ENCODE assay signal across 12 cellular contexts in genomic region chr4:94472056-94472826, GRCh38. TPM values are rescaled to one million over a fixed set of nuclear protein-coding genes. Genes with fewer than 3 reads are reported as not detected.
DNase-seq lines count a peak whose midpoint lies in the region; TF ChIP-seq lines count a peak whose summit lies in the region.
"Had no signal": no experiment of that assay in that cellular context is flagged by ENCODE, and none has a peak within 500 bp of the region (broad histone marks: within the 10 kb centered on the region; RNA-seq: fewer than 3 reads in every experiment).

No MANE protein-coding gene starts in this region.

- H2AFZ ChIP-seq in hepatocyte: no peak overlapping the region

- TF ChIP-seq CTCF in AG04449 (IDR thresholded peaks at IDR 0.05; ENCODE audit: insufficient read depth, low read length, missing control alignments) (no peak), HFFc6 (IDR thresholded peaks at IDR 0.05) (no peak), hepatocyte (IDR thresholded peaks at IDR 0.05; ENCODE audit: poor library complexity) (no peak), nephron progenitor cell (IDR thresholded peaks at IDR 0.05) (no peak)

- no peaks in the 10 kb centered on the region for H3K9me2 ChIP-seq in hepatocyte (replicated peaks; ENCODE audit: insufficient read depth)

- peaks cover 76% of the 10 kb centered on the region for H3K79me2 ChIP-seq in hepatocyte

- no peaks in the 10 kb centered on the region for H3K27me3 ChIP-seq in hepatocyte

- H3K4me3 ChIP-seq in AG04449 (ENCODE audit: low read depth, low read length): no peak overlapping the region
- no peak overlapping the region for H3K4me3 ChIP-seq in hepatocyte

- H3K27ac ChIP-seq in hepatocyte: peak overlapping the region; percentile 27

- H3K9me3 ChIP-seq in hepatocyte (ENCODE audit: low read depth): no peaks in the 10 kb centered on the region

- 92% methylated on average over 5 of the region's 5 CpGs for WGBS in hepatocyte (ENCODE audit: low lambda C conversion rate, missing lambda C conversion rate)

- H3K27me3 Mint-ChIP-seq in HFFc6 (ENCODE audit: insufficient read depth) (no peaks in the 10 kb centered on the region; the same call in 1 of the 2 replicates), nephron progenitor cell (ENCODE audit: low read depth, poor library complexity) (no peaks in the 10 kb centered on the region)
- H3K27me3 Mint-ChIP-seq: T-cell had no signal

- H3K27ac Mint-ChIP-seq in HFFc6 (peak overlapping the region; percentile 27), nephron progenitor cell (no peak overlapping the region)
- H3K27ac Mint-ChIP-seq: CD14-positive monocyte, T-cell had no signal

- peak overlapping the region; percentile 51; the same call in 1 of the 2 replicates for H3K4me3 Mint-ChIP-seq in HFFc6
- no peak overlapping the region for H3K4me3 Mint-ChIP-seq in nephron progenitor cell
- H3K4me3 Mint-ChIP-seq: CD14-positive monocyte, T-cell had no signal

- H3K9me3 Mint-ChIP-seq in HFFc6: peaks cover 4% of the 10 kb centered on the region
- peaks cover 35% of the 10 kb centered on the region for H3K9me3 Mint-ChIP-seq in nephron progenitor cell

- H3K4me1 Mint-ChIP-seq in HFFc6 (ENCODE audit: low read depth) (peaks cover 76% of the 10 kb centered on the region), nephron progenitor cell (peaks cover 5% of the 10 kb centered on the region)

- H3K36me3 Mint-ChIP-seq in HFFc6 (ENCODE audit: low read depth) (peaks cover 45% of the 10 kb centered on the region), nephron progenitor cell (ENCODE audit: low read depth) (peaks cover 56% of the 10 kb centered on the region)

- DNase-seq in AG04449 (ENCODE audit: low read depth, low spot score) (peak; percentile 54), HFFc6 (peak; percentile 86), amniotic epithelial cell (ENCODE audit: low read depth) (peak; percentile 74), hepatocyte (ENCODE audit: low spot score) (no peak), nephron progenitor cell (no peak), T-helper 1 cell (no peak), NCI-H524 (lab: John Stamatoyannopoulos, UW) (no peak)
- no peak for DNase-seq in stimulated activated CD4-positive, alpha-beta T cell treated with anti-CD3 and anti-CD28 coated beads, Interleukin-4, amount 100 ng/mL, for 24 hours
- DNase-seq: H7, posterior cingulate gyrus, T-cell had no signal

- no peaks in the 10 kb centered on the region for H4K20me1 ChIP-seq in hepatocyte (ENCODE audit: insufficient read depth, poor library complexity, severe bottlenecking)

- peak overlapping the region; percentile 38 for H3K4me2 ChIP-seq in hepatocyte

- CTCF ChIA-PET in AG04449 (lab: Yijun Ruan, JAX): no interaction called here

- POLR2A ChIA-PET in AG04449 (lab: Yijun Ruan, JAX): no interaction called here

- H3K36me3 ChIP-seq in hepatocyte (replicated peaks; ENCODE audit: insufficient read depth, low read depth): no peaks in the 10 kb centered on the region

- peaks cover 37% of the 10 kb centered on the region for H3K4me1 ChIP-seq in hepatocyte (ENCODE audit: insufficient read depth)

RNA-seq across cellular contexts. Expression of gene PDLIM5, which starts 20.5 kb away (rescaled TPM):
- 100 to 1,000 TPM; 152 to 240 (median 171) TPM for total RNA-seq in HFFc6 (2021; fragmentation: NEBNext Ultra II Directional; extraction: Animal tissue kit (Norgen Biotek cat#: 25700))
- total RNA-seq in hepatocyte: 121 and 122 TPM in 2 replicates
- polyA plus RNA-seq in hepatocyte: 88.7 and 97.1 TPM in 2 replicates

Comparison
In these comparisons a context has a peak if more than half of its experiments do, and no peak if none do; other contexts are left out.
1. DNase-seq: peak in AG04449 (single experiment), HFFc6 (single experiment) and amniotic epithelial cell (single experiment); none in hepatocyte (single experiment), nephron progenitor cell (single experiment), T-helper 1 cell (0 of 5), stimulated activated CD4-positive, alpha-beta T cell treated with anti-CD3 and anti-CD28 coated beads, Interleukin-4, amount 100 ng/mL, for 24 hours (single experiment) and NCI-H524 (0 of 2).